9 cellular contexts compared by ENCODE assay signal in the genomic region with DNA sequence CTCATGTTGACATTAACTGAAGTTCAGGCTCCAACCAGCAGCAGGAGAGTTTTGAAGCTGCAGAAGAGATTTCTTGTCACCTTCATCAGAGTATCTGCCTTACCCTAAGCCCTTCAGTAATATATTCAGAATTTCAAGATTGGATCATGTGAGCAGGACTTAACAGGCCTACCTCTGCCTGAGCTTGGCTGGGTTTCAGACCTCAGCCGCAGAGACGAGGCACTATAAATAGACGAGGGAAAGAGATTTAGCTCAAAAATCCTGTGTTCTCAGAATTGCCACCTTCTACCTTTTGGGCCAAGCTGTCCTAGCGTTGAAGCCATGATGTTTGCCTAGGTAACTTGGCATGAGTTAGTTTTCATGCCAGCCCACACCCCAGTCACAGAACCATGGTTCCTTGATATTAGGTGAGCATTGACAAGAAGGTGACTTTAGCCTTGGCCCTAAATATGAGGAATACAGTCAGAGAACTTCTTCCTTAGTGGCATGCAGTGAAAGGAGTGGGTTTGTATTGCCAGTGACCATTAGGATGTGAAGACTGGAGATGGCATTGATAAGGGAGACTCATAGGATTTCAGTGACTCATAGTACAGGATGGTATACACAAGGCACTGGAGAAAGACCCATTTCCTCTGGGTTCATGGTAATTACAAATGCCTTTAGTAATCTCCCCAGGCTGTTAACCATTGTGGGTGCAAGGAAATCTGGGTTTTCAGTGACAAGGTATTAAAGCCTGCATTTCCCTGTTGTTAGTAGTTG.
DNase-seq lines count a peak whose midpoint lies in the region; ATAC-seq, FAIRE-seq and TF ChIP-seq lines count a peak whose summit lies in the region.
"Had no signal": no experiment of that assay in that cellular context is flagged by ENCODE, and none has a peak within 500 bp of the region (broad histone marks: within the 10 kb centered on the region; RNA-seq: fewer than 3 reads in every experiment).

No MANE protein-coding gene starts in this region.

- peak overlapping the region; percentile 2 to 89 (median 65) for H3K4me2 ChIP-seq in BLaER1 treated with 17β-estradiol and CSF1 and Interleukin-3, amounts not matched to agents 10 nM and 100 nM

- in situ Hi-C loops in brain microvascular endothelial cell (cut with HindIII; ENCODE audit: low pct_ligation_motif_present, low sequenced_read_pairs), result no loop called here

- ATAC-seq in HG03095 (IDR thresholded peaks at IDR 0.05; ENCODE audit: unreplicated experiment) (no peak), HG02884 (IDR thresholded peaks at IDR 0.05; ENCODE audit: unreplicated experiment) (no peak), HG02852 (IDR thresholded peaks at IDR 0.05; ENCODE audit: unreplicated experiment) (no peak)
- ATAC-seq: body of pancreas had no signal

- H3K9me3 ChIP-seq in BLaER1 treated with 17β-estradiol and CSF1 and Interleukin-3, amounts not matched to agents 10 nM and 100 nM (replicated peaks in 1 of 11), result no peaks in the 10 kb centered on the region
- H3K9me3 ChIP-seq: body of pancreas had no signal

- H3K27me3 ChIP-seq in BLaER1 treated with 17β-estradiol and CSF1 and Interleukin-3, amounts not matched to agents 10 nM and 100 nM, result no peaks in the 10 kb centered on the region
- no peaks in the 10 kb centered on the region for H3K27me3 ChIP-seq in brain microvascular endothelial cell (replicated peaks)
- H3K27me3 ChIP-seq: body of pancreas had no signal

- no peak for TF ChIP-seq CTCF in brain microvascular endothelial cell (IDR thresholded peaks at IDR 0.05; ENCODE audit: low read depth, low read length, missing control alignments)

- H3K27ac ChIP-seq in BLaER1 treated with 17β-estradiol and CSF1 and Interleukin-3, amounts not matched to agents 10 nM and 100 nM, result peak overlapping the region in 6 of 11 experiments; percentile 5 to 38 (median 26); a peak in 8 of 22 replicates
- peak overlapping the region; percentile 85 for H3K27ac ChIP-seq in brain microvascular endothelial cell
- H3K27ac ChIP-seq: body of pancreas had no signal

- no peak overlapping the region for H3K4me3 ChIP-seq in BLaER1 treated with 17β-estradiol and CSF1 and Interleukin-3, amounts not matched to agents 10 nM and 100 nM
- no peak overlapping the region for H3K4me3 ChIP-seq in brain microvascular endothelial cell (ENCODE audit: low read depth, low read length)
- H3K4me3 ChIP-seq: body of pancreas had no signal

- DNase-seq in HTR-8/SVneo (ENCODE audit: insufficient read length, low spot score) (peak; percentile 88), brain microvascular endothelial cell (peak; percentile 36), myocyte (ENCODE audit: low read depth) (peak; percentile 67), DMS114 treated with DMSO at 0.1 percent for 48 hours (lab: John Stamatoyannopoulos, UW; ENCODE audit: unreplicated experiment) (no peak)
- DNase-seq: body of pancreas had no signal

- peaks cover 0 to 47% (median 0%) of the 10 kb centered on the region in 11 experiments; a peak in 3 of 22 replicates for H4K20me1 ChIP-seq in BLaER1 treated with 17β-estradiol and CSF1 and Interleukin-3, amounts not matched to agents 10 nM and 100 nM

- peaks cover 15 to 100% (median 99%) of the 10 kb centered on the region in 10 experiments for H3K4me1 ChIP-seq in BLaER1 treated with 17β-estradiol and CSF1 and Interleukin-3, amounts not matched to agents 10 nM and 100 nM
- H3K4me1 ChIP-seq: body of pancreas had no signal

- FAIRE-seq in HTR-8/SVneo (lab: Jason Lieb, UNC), result peak; percentile 80

- H3K9ac ChIP-seq in BLaER1 treated with 17β-estradiol and CSF1 and Interleukin-3, amounts not matched to agents 10 nM and 100 nM, result peak overlapping the region in 2 of 11 experiments; percentile 19 to 38; a peak in 2 of 22 replicates

- peaks cover 0 to 77% (median 12%) of the 10 kb centered on the region in 11 experiments; a peak in 12 of 22 replicates for H3K36me3 ChIP-seq in BLaER1 treated with 17β-estradiol and CSF1 and Interleukin-3, amounts not matched to agents 10 nM and 100 nM
- H3K36me3 ChIP-seq in brain microvascular endothelial cell (replicated peaks), result no peaks in the 10 kb centered on the region
